ENCODE assay signal across 21 cellular contexts in the genomic region with DNA sequence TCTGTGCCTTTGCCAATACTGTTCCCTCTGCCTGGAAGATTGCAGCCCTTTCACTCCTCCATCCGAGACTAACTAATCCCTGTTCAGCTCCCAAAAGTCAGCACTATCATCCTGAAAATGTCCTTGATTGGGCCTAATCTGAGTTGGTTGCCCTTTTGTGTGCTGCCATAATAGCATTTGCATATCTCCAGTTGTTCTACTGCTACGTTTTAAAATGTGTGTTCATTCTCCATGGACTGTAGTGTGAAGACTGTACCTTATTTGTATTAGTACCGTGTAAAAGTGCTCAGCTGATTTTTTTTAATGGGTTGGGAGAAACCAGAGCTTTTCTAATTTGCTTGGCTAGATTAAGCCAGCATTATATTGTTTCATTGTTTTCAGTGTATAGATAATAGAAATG.
DNase-seq lines count a peak whose midpoint lies in the region; ATAC-seq, FAIRE-seq and TF ChIP-seq lines count a peak whose summit lies in the region.
"Had no signal": no experiment of that assay in that cellular context is flagged by ENCODE, and none has a peak within 500 bp of the region (broad histone marks: within the 10 kb centered on the region; RNA-seq: fewer than 3 reads in every experiment).

No MANE protein-coding gene starts in this region.

- intact Hi-C loops in CD4-positive, alpha-beta memory T cell (cut with micrococcal nuclease): no loop called here

- H3K27ac ChIP-seq in CD4-positive, alpha-beta memory T cell (ENCODE audit: low read depth, low read length): peak overlapping the region; percentile 6
- no peak overlapping the region for H3K27ac ChIP-seq in CD8-positive, alpha-beta memory T cell (ENCODE audit: low read depth, low read length)
- H3K27ac ChIP-seq: C4-2B had no signal

- H3K27ac Mint-ChIP-seq in CD4-positive, alpha-beta memory T cell: peak overlapping the region; percentile 8 to 92 (median 82)
- peak overlapping the region in 6 of 8 donors; percentile 39 to 97 (median 56) for H3K27ac Mint-ChIP-seq in CD8-positive, alpha-beta memory T cell
- H3K27ac Mint-ChIP-seq: IgD-negative memory B cell had no signal

- FAIRE-seq in bronchial epithelial cell (lab: Jason Lieb, UNC): peak; percentile 47
- FAIRE-seq: RCC 7860 had no signal

- H3K27me3 ChIP-seq in CD4-positive, alpha-beta memory T cell (ENCODE audit: insufficient read depth, low read length): no peaks in the 10 kb centered on the region
- H3K27me3 ChIP-seq in CD8-positive, alpha-beta memory T cell (ENCODE audit: insufficient read depth, low read length, poor library complexity, severe bottlenecking): no peaks in the 10 kb centered on the region
- H3K27me3 ChIP-seq in bronchial epithelial cell (ENCODE audit: control insufficient read depth, insufficient read depth, low read length): peaks cover 2% of the 10 kb centered on the region
- H3K27me3 ChIP-seq in neuron (ENCODE audit: insufficient read depth, low read length): no peaks in the 10 kb centered on the region

- no peaks in the 10 kb centered on the region for H3K27me3 Mint-ChIP-seq in CD4-positive, alpha-beta memory T cell
- peaks cover 4 to 6% of the 10 kb centered on the region in 2 donors for H3K27me3 Mint-ChIP-seq in CD8-positive, alpha-beta memory T cell

- no peak for TF ChIP-seq CTCF in bronchial epithelial cell (IDR thresholded peaks at IDR 0.05; ENCODE audit: insufficient read depth, low read length, severe bottlenecking)

- H3K9me3 ChIP-seq in CD4-positive, alpha-beta memory T cell (ENCODE audit: control insufficient read depth in 1 of 2, low read length in 2 of 2): no peaks in the 10 kb centered on the region
- H3K9me3 ChIP-seq in CD8-positive, alpha-beta memory T cell (ENCODE audit: low read length): no peaks in the 10 kb centered on the region
- no peaks in the 10 kb centered on the region for H3K9me3 ChIP-seq in neuron (ENCODE audit: low read length)
- H3K9me3 ChIP-seq: SK-N-SH had no signal

- H3K36me3 Mint-ChIP-seq in CD4-positive, alpha-beta memory T cell: no peaks in the 10 kb centered on the region
- peaks cover 0 to 4% (median 0%) of the 10 kb centered on the region in 3 donors for H3K36me3 Mint-ChIP-seq in CD8-positive, alpha-beta memory T cell
- H3K36me3 Mint-ChIP-seq: IgD-negative memory B cell had no signal

- CTCF ChIA-PET in CD4-positive, alpha-beta memory T cell (lab: Charles Lee; ENCODE audit: partially characterized antibody): no interaction called here
- CTCF ChIA-PET in CD8-positive, alpha-beta memory T cell (lab: Charles Lee): no interaction called here

- H3K4me1 Mint-ChIP-seq in CD4-positive, alpha-beta memory T cell: peaks cover 27 to 53% (median 44%) of the 10 kb centered on the region in 4 donors
- peaks cover 38 to 51% (median 42%) of the 10 kb centered on the region in 3 donors for H3K4me1 Mint-ChIP-seq in CD8-positive, alpha-beta memory T cell

- ATAC-seq in HG03432 (IDR thresholded peaks at IDR 0.05; ENCODE audit: unreplicated experiment): no peak

- no peak for DNase-seq in CD4-positive, alpha-beta memory T cell
- no peak for DNase-seq in CD8-positive, alpha-beta memory T cell
- no peak for DNase-seq in bronchial epithelial cell (ENCODE audit: low read depth)
- no peak for DNase-seq in NK-92 treated with Interleukin-12 subunit alpha and Interleukin-12 subunit beta, amount 100 ng/mL, for 24 hours (lab: John Stamatoyannopoulos, UW)
- DNase-seq in SIG-M5 treated with dmso at 0.1 percent for 504 hours (lab: John Stamatoyannopoulos, UW; ENCODE audit: unreplicated experiment): no peak
- DNase-seq: ACHN, COR-L47, DMS 273 treated with DMSO at 0.1 percent for 48 hours, DND-41, HCEC 1CT, Karpas-422, NCI-H1417 treated with DMSO at 0.1 percent for 48 hours, NCI-H187 treated with DMSO at 0.1 percent for 48 hours, NCI-H526, SHP77, SK-N-SH had no signal

- H2AFZ ChIP-seq in neuron (ENCODE audit: low read depth, low read length): peak overlapping the region; percentile 3

- H3K4me3 Mint-ChIP-seq in CD4-positive, alpha-beta memory T cell: peak overlapping the region in 6 of 8 donors; percentile 6 to 73 (median 47)
- peak overlapping the region in 2 of 7 donors; percentile 42 to 62 for H3K4me3 Mint-ChIP-seq in CD8-positive, alpha-beta memory T cell
- H3K4me3 Mint-ChIP-seq: IgD-negative memory B cell had no signal

- no peaks in the 10 kb centered on the region for H3K9me3 Mint-ChIP-seq in CD4-positive, alpha-beta memory T cell
- no peaks in the 10 kb centered on the region for H3K9me3 Mint-ChIP-seq in CD8-positive, alpha-beta memory T cell
- H3K9me3 Mint-ChIP-seq: IgD-negative memory B cell had no signal

- peaks cover 40% of the 10 kb centered on the region for H3K4me1 ChIP-seq in CD4-positive, alpha-beta memory T cell (ENCODE audit: insufficient read depth, low read length)
- H3K4me1 ChIP-seq in CD8-positive, alpha-beta memory T cell (ENCODE audit: insufficient read depth, low read length): peaks cover 21% of the 10 kb centered on the region
- peaks cover 4% of the 10 kb centered on the region for H3K4me1 ChIP-seq in neuron (ENCODE audit: insufficient read depth, low read length)

- POLR2A ChIA-PET in CD4-positive, alpha-beta memory T cell (lab: Charles Lee; ENCODE audit: partially characterized antibody): no interaction called here
- POLR2A ChIA-PET in CD8-positive, alpha-beta memory T cell (lab: Charles Lee): no interaction called here

- H3K36me3 ChIP-seq in CD4-positive, alpha-beta memory T cell (ENCODE audit: insufficient read depth, low read length): no peaks in the 10 kb centered on the region
- H3K36me3 ChIP-seq in CD8-positive, alpha-beta memory T cell (ENCODE audit: insufficient read depth, low read length): no peaks in the 10 kb centered on the region
- H3K36me3 ChIP-seq in bronchial epithelial cell (ENCODE audit: control insufficient read depth, insufficient read depth, low read length) (no peaks in the 10 kb centered on the region), neuron (ENCODE audit: insufficient read depth, low read length) (no peaks in the 10 kb centered on the region)

- no peak overlapping the region for H3K4me3 ChIP-seq in CD4-positive, alpha-beta memory T cell (ENCODE audit: low read length in 2 of 2)
- H3K4me3 ChIP-seq in CD8-positive, alpha-beta memory T cell (ENCODE audit: low read length): no peak overlapping the region
- H3K4me3 ChIP-seq in bronchial epithelial cell (ENCODE audit: low read depth, low read length): no peak overlapping the region
- H3K4me3 ChIP-seq in neuron (ENCODE audit: low read length): no peak overlapping the region
